ENCODE assay signal across 11 cellular contexts in the genomic region with DNA sequence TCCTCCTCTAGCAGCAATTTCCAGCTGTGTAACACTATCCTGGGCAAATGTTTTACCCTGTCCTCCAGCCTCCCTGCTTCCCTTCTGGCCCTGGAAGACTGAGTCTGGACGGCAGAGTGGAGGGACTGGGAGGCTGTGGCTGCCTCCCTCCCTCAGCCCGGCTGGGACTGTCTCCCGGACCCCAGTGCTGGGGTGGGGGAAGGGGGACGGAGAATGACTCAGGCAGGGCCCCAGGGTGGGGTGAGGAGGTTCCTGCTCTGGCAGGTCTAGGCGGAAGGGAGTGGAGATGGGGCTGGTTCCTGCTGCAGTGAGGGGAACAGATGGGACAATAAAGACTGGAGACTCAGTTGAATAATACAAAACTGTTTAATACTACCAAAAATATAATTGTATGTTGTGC. TPM values are rescaled to one million over a fixed set of nuclear protein-coding genes. Genes with fewer than 3 reads are reported as not detected.
A peak's percentile ranks its signal among the peaks of the same experiment; 100 is the strongest.
DNase-seq lines count a peak whose midpoint lies in the region; ATAC-seq, FAIRE-seq and TF ChIP-seq lines count a peak whose summit lies in the region.
"Had no signal": no experiment of that assay in that cellular context is flagged by ENCODE, and none has a peak within 500 bp of the region (broad histone marks: within the 10 kb centered on the region; RNA-seq: fewer than 3 reads in every experiment).

No MANE protein-coding gene starts in this region.

- ATAC-seq in HG03521 (IDR thresholded peaks at IDR 0.05; ENCODE audit: unreplicated experiment), result no peak

- H3K27ac Mint-ChIP-seq in chondrocyte (ENCODE audit: unreplicated experiment) (peak overlapping the region; percentile 92), nephron (peak overlapping the region in 2 of 3 experiments; percentile 77 to 89)

- H3K27me3 ChIP-seq in BLaER1 treated with 17β-estradiol and CSF1 and Interleukin-3, amounts not matched to agents 10 nM and 100 nM, result no peaks in the 10 kb centered on the region

- peaks cover 40 to 69% (median 60%) of the 10 kb centered on the region in 10 experiments for H3K4me1 ChIP-seq in BLaER1 treated with 17β-estradiol and CSF1 and Interleukin-3, amounts not matched to agents 10 nM and 100 nM

- FAIRE-seq in H54 (lab: Jason Lieb, UNC), result no peak

- TF ChIP-seq POLR2A in H54 (IDR thresholded peaks at IDR 0.05; ENCODE audit: low read depth, low read length), result no peak

- peak overlapping the region in 9 of 11 experiments; percentile 27 to 53 (median 48); a peak in 15 of 22 replicates for H3K27ac ChIP-seq in BLaER1 treated with 17β-estradiol and CSF1 and Interleukin-3, amounts not matched to agents 10 nM and 100 nM

- no peak overlapping the region for H3K4me3 Mint-ChIP-seq in chondrocyte (ENCODE audit: unreplicated experiment)
- H3K4me3 Mint-ChIP-seq in nephron, result peak overlapping the region in 1 of 3 experiments; percentile 81

- H3K9me3 Mint-ChIP-seq in chondrocyte (ENCODE audit: low read depth), result no peaks in the 10 kb centered on the region
- H3K9me3 Mint-ChIP-seq in nephron, result no peaks in the 10 kb centered on the region

- H3K4me3 ChIP-seq in BLaER1 treated with 17β-estradiol and CSF1 and Interleukin-3, amounts not matched to agents 10 nM and 100 nM, result 0 out of 20 replicates have a peak overlapping the region, but pooled peaks of 1 of the 10 experiments have one; percentile 5

- H3K9ac ChIP-seq in BLaER1 treated with 17β-estradiol and CSF1 and Interleukin-3, amounts not matched to agents 10 nM and 100 nM, result peak overlapping the region; percentile 33 to 60 (median 52); a peak in 14 of 22 replicates

- H3K36me3 Mint-ChIP-seq in chondrocyte (ENCODE audit: low read depth), result peaks cover 17% of the 10 kb centered on the region
- H3K36me3 Mint-ChIP-seq in nephron (ENCODE audit: low read depth), result peaks cover 43% of the 10 kb centered on the region

- peaks cover 51% of the 10 kb centered on the region for H3K4me1 Mint-ChIP-seq in chondrocyte (ENCODE audit: low read depth)
- peaks cover 35% of the 10 kb centered on the region for H3K4me1 Mint-ChIP-seq in nephron

- H4K20me1 ChIP-seq in BLaER1 treated with 17β-estradiol and CSF1 and Interleukin-3, amounts not matched to agents 10 nM and 100 nM, result peaks cover 0 to 48% (median 12%) of the 10 kb centered on the region in 11 experiments; a peak in 13 of 22 replicates

- H3K27me3 Mint-ChIP-seq in chondrocyte (ENCODE audit: low read depth) (no peaks in the 10 kb centered on the region), nephron (ENCODE audit: low read depth) (no peaks in the 10 kb centered on the region)

- peak overlapping the region in 10 of 11 experiments; percentile 17 to 95 (median 48); a peak in 19 of 22 replicates for H3K4me2 ChIP-seq in BLaER1 treated with 17β-estradiol and CSF1 and Interleukin-3, amounts not matched to agents 10 nM and 100 nM

- peak; percentile 41 to 52 for DNase-seq in Kasumi-1 (lab: John Stamatoyannopoulos, UW)
- DNase-seq in chondrocyte (ENCODE audit: low spot score), result no peak
- DNase-seq in activated CD4-positive, alpha-beta T cell treated with anti-CD3 and anti-CD28 coated beads for 1 hour, result no peak
- no peak for DNase-seq in H54 (ENCODE audit: insufficient read length, low spot score)
- DNase-seq in DMS114 treated with DMSO at 0.1 percent for 48 hours (lab: John Stamatoyannopoulos, UW; ENCODE audit: unreplicated experiment), result no peak
- DNase-seq: activated T-cell treated with anti-CD3 and anti-CD28 coated beads, Interleukin-2, amount 50 U/mL, for 48 hours; Calu3; substantia nigra had no signal

- no peaks in the 10 kb centered on the region for H3K9me3 ChIP-seq in BLaER1 treated with 17β-estradiol and CSF1 and Interleukin-3, amounts not matched to agents 10 nM and 100 nM (replicated peaks in 1 of 11)

- TF ChIP-seq CTCF in chondrocyte (IDR thresholded peaks at IDR 0.05), result no peak
- no peak for TF ChIP-seq CTCF in nephron (IDR thresholded peaks at IDR 0.05; ENCODE audit: unreplicated experiment in 3 of 3)

- H3K36me3 ChIP-seq in BLaER1 treated with 17β-estradiol and CSF1 and Interleukin-3, amounts not matched to agents 10 nM and 100 nM, result peaks cover 32 to 77% (median 67%) of the 10 kb centered on the region in 11 experiments

RNA-seq across cellular contexts. Expression of gene SOX15, which starts 2.1 kb away (rescaled TPM):
- total RNA-seq in chondrocyte, result 0.32 to 0.39 TPM in 2 of 3 replicates, not detected in the other
- total RNA-seq: Calu3 had no signal

RNA-seq across cellular contexts. Expression of gene MPDU1, which starts 4.2 kb away (rescaled TPM):
- total RNA-seq in chondrocyte, result 33.1 to 47.8 TPM (median 35.9 TPM) in 3 replicates

RNA-seq across cellular contexts. Expression of gene CD68, which starts 8.4 kb away (rescaled TPM):
- 1.2 to 3.3 TPM (median 2.6 TPM) in 3 replicates for total RNA-seq in chondrocyte

RNA-seq across cellular contexts. Expression of gene SENP3, which starts 26.1 kb away (rescaled TPM):
- 45.3 to 57.8 TPM (median 49.4 TPM) in 3 replicates for total RNA-seq in chondrocyte

RNA-seq across cellular contexts. Expression of gene FXR2, which starts 26.9 kb away (rescaled TPM):
- total RNA-seq in chondrocyte, result 48.4 to 53.7 TPM (median 52.5 TPM) in 3 replicates

Comparison
In these comparisons a context has a peak if more than half of its experiments do, and no peak if none do; other contexts are left out.
1. DNase-seq: peak in Kasumi-1 (2 of 2); none in chondrocyte (single experiment), activated CD4-positive, alpha-beta T cell treated with anti-CD3 and anti-CD28 coated beads for 1 hour (single experiment), H54 (single experiment) and DMS114 treated with DMSO at 0.1 percent for 48 hours (single experiment).